15 cellular contexts compared by ENCODE assay signal in the genomic region with DNA sequence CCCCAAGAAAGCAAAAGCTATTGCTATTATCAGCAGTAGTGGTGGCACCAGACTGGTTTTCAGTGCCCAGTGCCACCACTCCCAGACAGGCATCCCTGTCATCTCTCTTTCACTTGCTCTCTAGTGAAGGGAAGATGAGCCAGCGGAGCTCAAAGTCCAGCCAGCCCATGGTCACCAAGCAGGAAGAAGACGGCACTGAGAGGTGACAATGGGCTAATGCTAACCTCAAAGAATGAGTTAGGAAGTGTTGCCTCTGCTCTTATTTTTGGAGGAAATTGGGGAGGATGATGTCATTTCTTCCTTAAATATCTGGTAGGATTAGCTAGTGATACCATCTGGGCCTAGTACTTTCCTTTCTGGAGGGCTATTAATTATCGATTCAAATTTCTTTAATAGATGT. TPM values are rescaled to one million over a fixed set of nuclear protein-coding genes. Genes with fewer than 3 reads are reported as not detected.
A peak's percentile ranks its signal among the peaks of the same experiment; 100 is the strongest.
DNase-seq lines count a peak whose midpoint lies in the region; ATAC-seq and TF ChIP-seq lines count a peak whose summit lies in the region.
"Had no signal": no experiment of that assay in that cellular context is flagged by ENCODE, and none has a peak within 500 bp of the region (broad histone marks: within the 10 kb centered on the region; RNA-seq: fewer than 3 reads in every experiment).

No MANE protein-coding gene starts in this region.

- CTCF ChIA-PET in activated CD4-positive, alpha-beta T cell treated with anti-CD3 and anti-CD28 coated beads, Interleukin-2, amount 10 ng/mL, durations not matched to agents 7 days and 5 days (lab: Charles Lee): interaction anchor here (0.9 kb wide), 1 partner anchor 73 kb away, joined by 3 read pairs; no protein-coding TSS in a partner anchor

- peaks cover 39% of the 10 kb centered on the region for H3K36me3 Mint-ChIP-seq in activated CD4-positive, alpha-beta T cell treated with anti-CD3 and anti-CD28 coated beads, Interleukin-2, amount 10 ng/mL, durations not matched to agents 7 days and 5 days (ENCODE audit: low read depth)
- peaks cover 66% of the 10 kb centered on the region for H3K36me3 Mint-ChIP-seq in activated T-helper 17 cell treated with anti-CD3 and anti-CD28 coated beads, Interleukin-2, amount 50 U/mL, for 72 hours (ENCODE audit: low read depth)
- H3K36me3 Mint-ChIP-seq in natural killer cell treated with Interleukin-12 subunit alpha and Interleukin-12 subunit beta and Interleukin-15 and Interleukin-18, amount 100 ng/mL, for 72 hours: peaks cover 20% of the 10 kb centered on the region

- H3K9me3 Mint-ChIP-seq in activated CD4-positive, alpha-beta T cell treated with anti-CD3 and anti-CD28 coated beads, Interleukin-2, amount 10 ng/mL, durations not matched to agents 7 days and 5 days: peaks cover 20% of the 10 kb centered on the region
- H3K9me3 Mint-ChIP-seq in activated T-helper 17 cell treated with anti-CD3 and anti-CD28 coated beads, Interleukin-2, amount 50 U/mL, for 72 hours: peaks cover 4% of the 10 kb centered on the region
- H3K9me3 Mint-ChIP-seq in natural killer cell treated with Interleukin-12 subunit alpha and Interleukin-12 subunit beta and Interleukin-15 and Interleukin-18, amount 100 ng/mL, for 72 hours: peaks cover 10% of the 10 kb centered on the region

- ATAC-seq in activated T-helper 17 cell treated with anti-CD3 and anti-CD28 coated beads, Interleukin-2, amount 50 U/mL, for 72 hours (replicated peaks): no peak
- ATAC-seq in natural killer cell treated with Interleukin-12 subunit alpha and Interleukin-12 subunit beta and Interleukin-15 and Interleukin-18, amount 100 ng/mL, for 72 hours: no peak
- no peak for ATAC-seq in HG02852 (IDR thresholded peaks at IDR 0.05; ENCODE audit: unreplicated experiment)
- ATAC-seq: A549, body of pancreas, left cardiac atrium, psoas muscle had no signal

- H3K4me1 Mint-ChIP-seq in activated CD4-positive, alpha-beta T cell treated with anti-CD3 and anti-CD28 coated beads, Interleukin-2, amount 10 ng/mL, durations not matched to agents 7 days and 5 days: peaks cover 78% of the 10 kb centered on the region
- H3K4me1 Mint-ChIP-seq in activated T-helper 17 cell treated with anti-CD3 and anti-CD28 coated beads, Interleukin-2, amount 50 U/mL, for 72 hours: peaks cover 56% of the 10 kb centered on the region
- peaks cover 70 to 71% of the 10 kb centered on the region in 2 donors for H3K4me1 Mint-ChIP-seq in natural killer cell treated with Interleukin-12 subunit alpha and Interleukin-12 subunit beta and Interleukin-15 and Interleukin-18, amount 100 ng/mL, for 72 hours (ENCODE audit: low read depth in 2 of 2)

- POLR2A ChIA-PET in activated CD4-positive, alpha-beta T cell treated with anti-CD3 and anti-CD28 coated beads, Interleukin-2, amount 10 ng/mL, durations not matched to agents 7 days and 5 days (lab: Charles Lee): no interaction called here

- H3K4me3 Mint-ChIP-seq in activated CD4-positive, alpha-beta T cell treated with anti-CD3 and anti-CD28 coated beads, Interleukin-2, amount 10 ng/mL, durations not matched to agents 7 days and 5 days: peak overlapping the region; percentile 77
- H3K4me3 Mint-ChIP-seq in activated T-helper 17 cell treated with anti-CD3 and anti-CD28 coated beads, Interleukin-2, amount 50 U/mL, for 72 hours: peak overlapping the region; percentile 96
- H3K4me3 Mint-ChIP-seq in natural killer cell treated with Interleukin-12 subunit alpha and Interleukin-12 subunit beta and Interleukin-15 and Interleukin-18, amount 100 ng/mL, for 72 hours: peak overlapping the region; percentile 97

- no peak for DNase-seq in activated CD4-positive, alpha-beta T cell treated with anti-CD3 and anti-CD28 coated beads, Interleukin-2, amount 10 ng/mL, durations not matched to agents 7 days and 5 days
- DNase-seq in activated CD4-positive, alpha-beta T cell treated with anti-CD3 and anti-CD28 coated beads, Interleukin-2, amount 50 U/mL, for 1 hour: no peak
- no peak for DNase-seq in natural killer cell treated with Interleukin-12 subunit alpha and Interleukin-12 subunit beta and Interleukin-15 and Interleukin-18, amount 100 ng/mL, for 72 hours (ENCODE audit: low spot score)
- DNase-seq in epidermal melanocyte (ENCODE audit: insufficient read length, low spot score): no peak
- DNase-seq in activated CD4-positive, CD25-positive, alpha-beta regulatory T cell (lab: John Stamatoyannopoulos, UW): no peak
- DNase-seq: body of pancreas, hypothalamus, left cardiac atrium, NCI-H1694, OCI-M1, psoas muscle had no signal

- no peaks in the 10 kb centered on the region for H3K27me3 Mint-ChIP-seq in activated CD4-positive, alpha-beta T cell treated with anti-CD3 and anti-CD28 coated beads, Interleukin-2, amount 10 ng/mL, durations not matched to agents 7 days and 5 days
- no peaks in the 10 kb centered on the region for H3K27me3 Mint-ChIP-seq in activated T-helper 17 cell treated with anti-CD3 and anti-CD28 coated beads, Interleukin-2, amount 50 U/mL, for 72 hours
- no peaks in the 10 kb centered on the region for H3K27me3 Mint-ChIP-seq in natural killer cell treated with Interleukin-12 subunit alpha and Interleukin-12 subunit beta and Interleukin-15 and Interleukin-18, amount 100 ng/mL, for 72 hours

- in situ Hi-C loops in GM18951 (cut with MboI; ENCODE audit: low sequenced_read_pairs, unreplicated experiment): no loop called here

- H3K27ac Mint-ChIP-seq in activated CD4-positive, alpha-beta T cell treated with anti-CD3 and anti-CD28 coated beads, Interleukin-2, amount 10 ng/mL, durations not matched to agents 7 days and 5 days: peak overlapping the region; percentile 60
- H3K27ac Mint-ChIP-seq in activated T-helper 17 cell treated with anti-CD3 and anti-CD28 coated beads, Interleukin-2, amount 50 U/mL, for 72 hours: peak overlapping the region; percentile 26
- H3K27ac Mint-ChIP-seq in natural killer cell treated with Interleukin-12 subunit alpha and Interleukin-12 subunit beta and Interleukin-15 and Interleukin-18, amount 100 ng/mL, for 72 hours: peak overlapping the region; percentile 54 to 93

- peak; percentile 32 for TF ChIP-seq POLR2A in GM18951 (IDR thresholded peaks at IDR 0.05; ENCODE audit: extremely low read depth, insufficient read depth, insufficient read length)

RNA-seq across cellular contexts. Expression of a gene that starts 1.7 kb away (rescaled TPM):
- 10 to 100 TPM; 53.3 to 58.8 TPM for total RNA-seq in activated CD4-positive, alpha-beta T cell treated with anti-CD3 and anti-CD28 coated beads, Interleukin-2, amount 10 ng/mL, durations not matched to agents 7 days and 5 days
- total RNA-seq in activated T-helper 17 cell treated with anti-CD3 and anti-CD28 coated beads, Interleukin-2, amount 50 U/mL, for 72 hours: 10 to 100 TPM; 60.8 to 91.7 TPM
- 10 to 100 TPM; 55.3 to 67.9 TPM for total RNA-seq in natural killer cell treated with Interleukin-12 subunit alpha and Interleukin-12 subunit beta and Interleukin-15 and Interleukin-18, amount 100 ng/mL, for 72 hours

RNA-seq across cellular contexts. Expression of a gene that starts 7.4 kb away (rescaled TPM):
- 100 to 1,000 TPM; 168 to 188 TPM for total RNA-seq in activated CD4-positive, alpha-beta T cell treated with anti-CD3 and anti-CD28 coated beads, Interleukin-2, amount 10 ng/mL, durations not matched to agents 7 days and 5 days
- total RNA-seq in activated T-helper 17 cell treated with anti-CD3 and anti-CD28 coated beads, Interleukin-2, amount 50 U/mL, for 72 hours: 10 to 100 TPM; 53.1 to 56.8 TPM
- 10 to 100 TPM; 71.5 to 85.8 TPM for total RNA-seq in natural killer cell treated with Interleukin-12 subunit alpha and Interleukin-12 subunit beta and Interleukin-15 and Interleukin-18, amount 100 ng/mL, for 72 hours
